Comparison of ENCODE assay signal across 22 cellular contexts in the genomic region with DNA sequence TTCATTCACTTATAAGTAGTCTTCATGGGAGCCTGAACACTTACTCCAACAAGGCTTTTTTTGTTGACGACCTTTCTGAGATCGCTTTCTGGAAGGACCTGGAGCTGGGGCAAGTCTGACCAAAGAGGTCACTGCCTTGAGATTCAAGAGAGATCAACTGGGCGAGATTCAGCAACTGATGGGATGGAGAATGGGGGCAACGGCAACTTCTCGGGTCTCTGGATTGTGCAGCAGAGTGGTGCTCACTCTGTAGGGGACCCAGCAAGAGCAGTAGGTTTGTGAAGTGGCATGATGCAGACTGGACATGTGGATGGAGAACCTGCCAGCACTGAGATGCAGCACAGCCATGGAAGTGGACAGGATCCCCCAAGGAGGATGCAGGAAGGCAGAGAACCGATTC.
DNase-seq lines count a peak whose midpoint lies in the region; ATAC-seq and TF ChIP-seq lines count a peak whose summit lies in the region.
"Had no signal": no experiment of that assay in that cellular context is flagged by ENCODE, and none has a peak within 500 bp of the region (broad histone marks: within the 10 kb centered on the region; RNA-seq: fewer than 3 reads in every experiment).

No MANE protein-coding gene starts in this region.

- peaks cover 3% of the 10 kb centered on the region for H3K9me3 ChIP-seq in WERI-Rb-1 (ENCODE audit: severe bottlenecking)
- H3K9me3 ChIP-seq: BE2C had no signal

- no peaks in the 10 kb centered on the region for H3K27me3 ChIP-seq in WERI-Rb-1 (ENCODE audit: insufficient read depth, low read depth, severe bottlenecking)
- H3K27me3 ChIP-seq: BE2C, BLaER1 had no signal

- TF ChIP-seq CTCF in WERI-Rb-1 (IDR thresholded peaks at IDR 0.05; ENCODE audit: low read depth, low read length) = no peak

- no peaks in the 10 kb centered on the region for H3K36me3 ChIP-seq in WERI-Rb-1
- H3K36me3 ChIP-seq: BE2C had no signal

- no peak for ATAC-seq in HG03457 (IDR thresholded peaks at IDR 0.05; ENCODE audit: unreplicated experiment)
- no peak for ATAC-seq in HG02642 (IDR thresholded peaks at IDR 0.05; ENCODE audit: poor library complexity, unreplicated experiment)
- ATAC-seq: GM12878 had no signal

- no peak overlapping the region for H3K27ac ChIP-seq in WERI-Rb-1
- H3K27ac ChIP-seq: BLaER1 had no signal

- DNase-seq in islet precursor cell = peak; percentile 33
- DNase-seq in ureter (ENCODE audit: low spot score) = peak; percentile 24
- no peak for DNase-seq in WERI-Rb-1
- DNase-seq: 8988T; ACHN; BE2C; C1 segment of cervical spinal cord; CD4-positive, alpha-beta memory T cell; CD4-positive, CD25-positive, alpha-beta regulatory T cell; CD8-positive, alpha-beta memory T cell; COR-L47; DMS 273 treated with DMSO at 0.1 percent for 48 hours; DMS153; DMS53; DMS79; DND-41; EL; GDM1 had no signal

- no peak overlapping the region for H3K4me3 ChIP-seq in WERI-Rb-1 (ENCODE audit: low read depth, low read length)
- H3K4me3 ChIP-seq: BLaER1, GM12878 had no signal
